Comparison of ENCODE assay signal across 8 cellular contexts in the genomic region with DNA sequence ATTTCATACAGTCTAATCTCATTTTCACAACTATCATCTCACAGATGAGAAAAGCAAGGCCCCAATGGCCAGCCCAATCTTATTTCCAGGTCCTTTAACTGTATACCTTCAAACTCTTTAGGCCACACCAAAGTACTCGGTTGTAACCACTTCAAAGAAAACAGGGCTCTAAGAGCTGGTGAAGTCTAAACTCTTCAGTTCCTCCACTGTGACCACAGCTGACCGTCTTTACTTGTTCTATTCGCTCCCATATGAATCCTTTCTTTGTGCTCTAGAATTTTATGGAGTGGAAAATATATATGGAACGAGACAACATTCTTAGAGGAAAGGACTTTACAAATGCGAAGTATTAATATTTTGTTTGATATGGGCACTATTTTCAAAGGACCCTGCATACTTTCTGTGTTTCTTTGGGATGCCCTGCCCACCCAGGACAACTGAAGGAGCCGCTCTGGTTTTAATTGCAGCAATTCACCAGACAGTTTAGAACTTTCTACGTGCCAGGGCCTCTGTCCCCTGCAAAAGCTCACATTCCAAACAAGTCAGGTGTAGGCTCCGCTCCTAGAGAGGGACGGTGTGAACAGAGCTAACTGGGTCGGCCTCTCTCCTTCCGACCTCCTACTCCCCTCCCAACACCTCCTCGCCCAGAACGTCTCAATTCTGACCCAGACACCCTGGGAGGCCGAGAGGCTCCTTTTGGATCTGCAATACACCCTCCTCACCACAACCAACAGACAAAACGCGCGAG. TPM values are rescaled to one million over a fixed set of nuclear protein-coding genes. Genes with fewer than 3 reads are reported as not detected.
DNase-seq lines count a peak whose midpoint lies in the region; ATAC-seq and TF ChIP-seq lines count a peak whose summit lies in the region.

No MANE protein-coding gene starts in this region.

- no peak overlapping the region for H2AFZ ChIP-seq in HCT116 (ENCODE audit: low read depth, low read length, poor library complexity, severe bottlenecking)

- no peaks in the 10 kb centered on the region for H4K20me1 ChIP-seq in HCT116 (ENCODE audit: insufficient read depth)

- ATAC-seq in HCT116 (peak; percentile 53), Right ventricle myocardium superior (ENCODE audit: poor library complexity) (peak; percentile 31), gastrocnemius medialis (peak; percentile 34 to 39)

- in situ Hi-C loops in gastrocnemius medialis (cut with MboI; ENCODE audit: low sequenced_read_pairs in 4 of 4) = no loop called here

- H3K9me2 ChIP-seq in HCT116 (ENCODE audit: insufficient read depth) = no peaks in the 10 kb centered on the region

- H3K27ac ChIP-seq in HCT116 (ENCODE audit: low read depth, low read length) (peak overlapping the region; percentile 80), gastrocnemius medialis (peak overlapping the region; percentile 79 to 95 (median 88))

- TF ChIP-seq CTCF in BJ (IDR thresholded peaks at IDR 0.05; ENCODE audit: insufficient read depth, low read depth, low read length) (no peak), HCT116 (IDR thresholded peaks at IDR 0.05 in 2 of 3, conservative IDR thresholded peaks at IDR 0.05 in 1 of 3; ENCODE audit: borderline replicate concordance in 1 of 3, insufficient read depth in 1 of 3, low read depth in 2 of 3, low read length in 2 of 3) (0 out of 6 replicates have a peak, but pooled peaks of 1 of the 3 experiments have one; percentile 8), WI38 (IDR thresholded peaks at IDR 0.05; ENCODE audit: low read depth, low read length) (no peak), gastrocnemius medialis (IDR thresholded peaks at IDR 0.05 in 4 of 5, conservative IDR thresholded peaks at IDR 0.05 in 1 of 5) (no peak)

- CTCF ChIA-PET in BJ (lab: Yijun Ruan, JAX) = interaction anchor here (0.6 to 2.2 kb wide), 7 partner anchors 9 to 458 kb away, joined by 3 to 9 read pairs (median 4); no protein-coding TSS in a partner anchor
- CTCF ChIA-PET in HCT116 (lab: Charles Lee) = interaction anchor here (1.4 to 1.5 kb wide), 2 partner anchors 20 to 38 kb away, joined by 4 to 6 read pairs; no protein-coding TSS in a partner anchor

- H3K4me1 ChIP-seq in HCT116 (ENCODE audit: control insufficient read depth in 1 of 2, insufficient read depth in 2 of 2, low read length in 2 of 2) = peaks cover 73 to 84% of the 10 kb centered on the region in 2 experiments
- peaks cover 28 to 39% of the 10 kb centered on the region in 2 donors for H3K4me1 ChIP-seq in gastrocnemius medialis

- TF ChIP-seq POLR2A in HCT116 (IDR thresholded peaks at IDR 0.05; ENCODE audit: borderline replicate concordance, extremely low read depth, insufficient read depth, insufficient read length) = no peak
- no peak for TF ChIP-seq POLR2A in gastrocnemius medialis (IDR thresholded peaks at IDR 0.05)

- POLR2A ChIA-PET in BJ (lab: Charles Lee) = interaction anchor here (0.8 to 1.3 kb wide), 3 partner anchors 13 to 32 kb away, joined by 3 to 5 read pairs (median 4); no protein-coding TSS in a partner anchor
- POLR2A ChIA-PET in HCT116 (lab: Charles Lee) = interaction anchor here (1.2 to 4.2 kb wide), 8 partner anchors 10 to 32 kb away, joined by 3 to 19 read pairs (median 6); no protein-coding TSS in a partner anchor

- H3K27me3 ChIP-seq in BJ (ENCODE audit: control insufficient read depth, insufficient read depth, low read length) = no peaks in the 10 kb centered on the region
- no peaks in the 10 kb centered on the region for H3K27me3 ChIP-seq in HCT116 (ENCODE audit: insufficient read depth, low read length)
- no peaks in the 10 kb centered on the region for H3K27me3 ChIP-seq in gastrocnemius medialis

- intact Hi-C loops in HCT116 (cut with micrococcal nuclease) = loop anchor here (2.0 kb wide), 1 partner anchor 15 kb away; a partner anchor contains a TSS
- intact Hi-C loops in Right ventricle myocardium superior (cut with DNase I) = no loop called here
- intact Hi-C loops in gastrocnemius medialis (cut with DNase I; ENCODE audit: low total_unique reads) = no loop called here

- peak overlapping the region; percentile 78 for H3K4me3 ChIP-seq in BJ (ENCODE audit: low read depth, low read length)
- peak overlapping the region; percentile 61 to 66 for H3K4me3 ChIP-seq in HCT116 (replicated peaks in 1 of 2; ENCODE audit: low read depth in 1 of 2, low read length in 2 of 2)
- H3K4me3 ChIP-seq in WI38 (ENCODE audit: low read depth, low read length) = peak overlapping the region; percentile 69
- peak overlapping the region; percentile 70 to 100 (median 79) for H3K4me3 ChIP-seq in gastrocnemius medialis

- no peak for TF ChIP-seq RAD21 in HCT116 (IDR thresholded peaks at IDR 0.05; ENCODE audit: low read depth)

- H3K9me3 ChIP-seq in HCT116 (ENCODE audit: control insufficient read depth in 1 of 2, insufficient read depth in 1 of 2, low read depth in 1 of 2, low read length in 2 of 2) (no peaks in the 10 kb centered on the region), gastrocnemius medialis (no peaks in the 10 kb centered on the region)

- BruUV-seq in HCT116 (replicated peaks; lab: Mats Ljungman, UMichigan) = TSS peak; percentile 60

- H3K36me3 ChIP-seq in BJ (ENCODE audit: control insufficient read depth, insufficient read depth, low read length) (no peaks in the 10 kb centered on the region), HCT116 (ENCODE audit: control insufficient read depth in 1 of 2, insufficient read depth in 2 of 2, low read length in 2 of 2) (no peaks in the 10 kb centered on the region), gastrocnemius medialis (no peaks in the 10 kb centered on the region)

- peak overlapping the region; percentile 92 for H3K4me2 ChIP-seq in HCT116 (ENCODE audit: low read length)

- RAD21 ChIA-PET in HCT116 (lab: Charles Lee; ENCODE audit: low non-redundant PET in 1 of 2, low total read pairs in 2 of 2, uncharacterized antibody in 2 of 2, unreplicated experiment in 2 of 2) = no interaction called here

- no peaks in the 10 kb centered on the region for H3K79me2 ChIP-seq in HCT116 (ENCODE audit: insufficient read depth, low read length)

- DNase-seq in BJ (ENCODE audit: low read depth) (no peak), HCT116 (ENCODE audit: low read depth, low spot score) (no peak), Right ventricle myocardium superior (no peak), gastrocnemius medialis (peak in 1 of 2 donors; percentile 45), cortex of kidney (lab: John Stamatoyannopoulos, UW) (no peak), AML-193 (lab: John Stamatoyannopoulos, UW) (no peak), SHP77 treated with DMSO at 0.1 percent for 48 hours (lab: John Stamatoyannopoulos, UW) (no peak)

- H3K9ac ChIP-seq in HCT116 (ENCODE audit: low read length) = peak overlapping the region; percentile 73

TF ChIP-seq in HCT116, 20 proteins besides CTCF, POLR2A, EP300 and RAD21:
- TF ChIP-seq, protein P1, sequence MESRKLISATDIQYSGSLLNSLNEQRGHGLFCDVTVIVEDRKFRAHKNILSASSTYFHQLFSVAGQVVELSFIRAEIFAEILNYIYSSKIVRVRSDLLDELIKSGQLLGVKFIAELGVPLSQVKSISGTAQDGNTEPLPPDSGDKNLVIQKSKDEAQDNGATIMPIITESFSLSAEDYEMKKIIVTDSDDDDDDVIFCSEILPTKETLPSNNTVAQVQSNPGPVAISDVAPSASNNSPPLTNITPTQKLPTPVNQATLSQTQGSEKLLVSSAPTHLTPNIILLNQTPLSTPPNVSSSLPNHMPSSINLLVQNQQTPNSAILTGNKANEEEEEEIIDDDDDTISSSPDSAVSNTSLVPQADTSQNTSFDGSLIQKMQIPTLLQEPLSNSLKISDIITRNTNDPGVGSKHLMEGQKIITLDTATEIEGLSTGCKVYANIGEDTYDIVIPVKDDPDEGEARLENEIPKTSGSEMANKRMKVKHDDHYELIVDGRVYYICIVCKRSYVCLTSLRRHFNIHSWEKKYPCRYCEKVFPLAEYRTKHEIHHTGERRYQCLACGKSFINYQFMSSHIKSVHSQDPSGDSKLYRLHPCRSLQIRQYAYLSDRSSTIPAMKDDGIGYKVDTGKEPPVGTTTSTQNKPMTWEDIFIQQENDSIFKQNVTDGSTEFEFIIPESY (IDR thresholded peaks at IDR 0.05; ENCODE audit: extremely low read depth, insufficient replicate concordance, low read length) = no peak
- TF ChIP-seq FOSL1 (IDR thresholded peaks at IDR 0.05; ENCODE audit: low read depth) (no peak), TCF7L2 (IDR thresholded peaks at IDR 0.05; ENCODE audit: borderline replicate concordance, extremely low read depth, insufficient read depth, insufficient read length) (no peak), SRF (IDR thresholded peaks at IDR 0.05; ENCODE audit: low read depth) (no peak), CBX3 (IDR thresholded peaks at IDR 0.05; ENCODE audit: low read depth) (no peak)
- TF ChIP-seq, protein P2, sequence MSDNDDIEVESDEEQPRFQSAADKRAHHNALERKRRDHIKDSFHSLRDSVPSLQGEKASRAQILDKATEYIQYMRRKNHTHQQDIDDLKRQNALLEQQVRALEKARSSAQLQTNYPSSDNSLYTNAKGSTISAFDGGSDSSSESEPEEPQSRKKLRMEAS (IDR thresholded peaks at IDR 0.05) = no peak

RNA-seq across cellular contexts. Expression of a gene that starts 15.7 kb away (rescaled TPM):
- polyA plus RNA-seq in BJ (2011; rRNA removed) = 16.0 and 16.9 TPM in 2 replicates
- 16.3 and 22.8 TPM in 2 replicates for polyA minus RNA-seq in BJ (2011; rRNA and poly(A)+ RNA removed)
- total RNA-seq in HCT116 (2021; ENCODE audit: unreplicated experiment) (30.5 TPM), Right ventricle myocardium superior (15.1 TPM), gastrocnemius medialis (10 to 100 TPM; 18.7 to 39.8 (median 26.1) TPM)
- 19.3 and 20.5 TPM in 2 replicates for polyA plus RNA-seq in HCT116 (2012)
